In the genomic region with DNA sequence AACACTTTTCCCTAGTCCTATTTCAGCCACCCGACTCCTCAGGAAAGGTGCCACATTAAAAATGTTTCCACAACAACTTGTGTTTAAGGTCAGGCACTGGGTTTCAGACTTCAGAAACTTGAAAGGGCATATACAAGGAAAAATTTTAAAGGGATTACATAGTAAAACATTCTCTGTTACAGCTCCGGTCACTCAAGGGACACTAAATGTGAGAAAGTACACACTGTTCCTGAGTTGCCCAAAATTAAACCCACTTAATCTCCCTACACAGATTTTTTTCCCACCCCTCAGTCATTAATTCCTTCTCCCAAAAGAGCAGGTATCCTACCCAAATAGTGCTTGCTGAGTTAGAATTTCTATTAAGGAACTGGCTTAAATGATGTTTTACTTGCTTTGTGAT, we compare ENCODE assay signal across 18 cellular contexts. TPM values are rescaled to one million over a fixed set of nuclear protein-coding genes. Genes with fewer than 3 reads are reported as not detected.
DNase-seq lines count a peak whose midpoint lies in the region; ATAC-seq and TF ChIP-seq lines count a peak whose summit lies in the region.
"Had no signal": no experiment of that assay in that cellular context is flagged by ENCODE, and none has a peak within 500 bp of the region (broad histone marks: within the 10 kb centered on the region; RNA-seq: fewer than 3 reads in every experiment).

No MANE protein-coding gene starts in this region.

- H3K36me3 ChIP-seq in stomach smooth muscle (ENCODE audit: control insufficient read depth in 2 of 2, insufficient read depth in 2 of 2, low read length in 2 of 2), result peaks cover 0 to 5% of the 10 kb centered on the region in 2 donors

- peak overlapping the region; percentile 81 for H3K27ac Mint-ChIP-seq in activated T-cell treated with anti-CD3 and anti-CD28 coated beads, Interleukin-2, amount 50 U/mL, for 72 hours
- no peak overlapping the region for H3K27ac Mint-ChIP-seq in activated T-helper 17 cell treated with anti-CD3 and anti-CD28 coated beads, Interleukin-2, amount 50 U/mL, for 72 hours
- no peak overlapping the region for H3K27ac Mint-ChIP-seq in T-helper 17 cell
- H3K27ac Mint-ChIP-seq in CD4-positive, alpha-beta T cell, result no peak overlapping the region

- peaks cover 4% of the 10 kb centered on the region for H3K4me1 ChIP-seq in stomach smooth muscle (ENCODE audit: control insufficient read depth, insufficient read depth, low read length)

- no peaks in the 10 kb centered on the region for H3K27me3 Mint-ChIP-seq in activated T-cell treated with anti-CD3 and anti-CD28 coated beads, Interleukin-2, amount 50 U/mL, for 72 hours (ENCODE audit: low read depth)
- no peaks in the 10 kb centered on the region for H3K27me3 Mint-ChIP-seq in activated T-helper 17 cell treated with anti-CD3 and anti-CD28 coated beads, Interleukin-2, amount 50 U/mL, for 72 hours
- H3K27me3 Mint-ChIP-seq in T-helper 17 cell, result no peaks in the 10 kb centered on the region
- H3K27me3 Mint-ChIP-seq in CD4-positive, alpha-beta T cell, result no peaks in the 10 kb centered on the region

- H3K27me3 ChIP-seq in stomach smooth muscle (ENCODE audit: control insufficient read depth in 1 of 2, insufficient read depth in 2 of 2, low read length in 2 of 2), result no peaks in the 10 kb centered on the region
- no peaks in the 10 kb centered on the region for H3K27me3 ChIP-seq in CD4-positive, alpha-beta T cell (ENCODE audit: control insufficient read depth, insufficient read depth, low read length)

- H3K9me3 ChIP-seq in stomach smooth muscle (ENCODE audit: control insufficient read depth in 2 of 2, low read length in 2 of 2) (peaks cover 0 to 5% of the 10 kb centered on the region in 2 donors), T-helper 17 cell (ENCODE audit: control insufficient read depth, low read length, poor library complexity, severe bottlenecking) (no peaks in the 10 kb centered on the region)
- no peaks in the 10 kb centered on the region for H3K9me3 ChIP-seq in CD4-positive, alpha-beta T cell (ENCODE audit: control insufficient read depth, low read length)

- no peak for DNase-seq in activated T-cell treated with anti-CD3 and anti-CD28 coated beads, Interleukin-2, amount 50 U/mL, for 72 hours
- no peak for DNase-seq in activated T-cell treated with anti-CD3 and anti-CD28 coated beads, Interleukin-2, amount 50 U/mL, for 48 hours
- DNase-seq in iris pigment epithelial cell (ENCODE audit: low read depth), result peak; percentile 43
- DNase-seq in T-helper 17 cell, result no peak
- no peak for DNase-seq in CD4-positive, alpha-beta T cell
- DNase-seq: Calu3, H7, MM.1S, NCI-H1105, NCI-H187 treated with DMSO at 0.1 percent for 48 hours, NCI-H2171 treated with DMSO at 0.1 percent for 48 hours, NCI-H774 had no signal

- intact Hi-C loops in CD4-positive, alpha-beta T cell (cut with DNase I, micrococcal nuclease), result loop anchor here in 1 of 2 experiments (5.0 kb wide), 1 partner anchor 41 kb away; no protein-coding TSS in a partner anchor

- peak overlapping the region; percentile 20 for H3K27ac ChIP-seq in stomach smooth muscle (ENCODE audit: low read length)
- H3K27ac ChIP-seq in CD4-positive, alpha-beta T cell (ENCODE audit: low read depth, low read length), result no peak overlapping the region

- peaks cover 53% of the 10 kb centered on the region for H3K4me1 Mint-ChIP-seq in activated T-cell treated with anti-CD3 and anti-CD28 coated beads, Interleukin-2, amount 50 U/mL, for 72 hours (ENCODE audit: low read depth)
- H3K4me1 Mint-ChIP-seq in activated T-helper 17 cell treated with anti-CD3 and anti-CD28 coated beads, Interleukin-2, amount 50 U/mL, for 72 hours, result peaks cover 20% of the 10 kb centered on the region
- peaks cover 17% of the 10 kb centered on the region for H3K4me1 Mint-ChIP-seq in T-helper 17 cell
- H3K4me1 Mint-ChIP-seq in CD4-positive, alpha-beta T cell (ENCODE audit: low read depth), result peaks cover 36% of the 10 kb centered on the region

- no peak for ATAC-seq in activated T-cell treated with anti-CD3 and anti-CD28 coated beads, Interleukin-2, amount 50 U/mL, for 72 hours (replicated peaks in 1 of 2)
- ATAC-seq in activated T-helper 17 cell treated with anti-CD3 and anti-CD28 coated beads, Interleukin-2, amount 50 U/mL, for 72 hours (replicated peaks), result no peak
- ATAC-seq in HG02610 (IDR thresholded peaks at IDR 0.05; ENCODE audit: unreplicated experiment) (no peak), T-helper 17 cell (no peak)
- ATAC-seq in CD4-positive, alpha-beta T cell (ENCODE audit: poor library complexity), result no peak
- ATAC-seq: HepG2, Panc1 had no signal

- peak overlapping the region in 1 of 2 donors; percentile 74 for H3K4me3 Mint-ChIP-seq in activated T-cell treated with anti-CD3 and anti-CD28 coated beads, Interleukin-2, amount 50 U/mL, for 72 hours
- H3K4me3 Mint-ChIP-seq in activated T-helper 17 cell treated with anti-CD3 and anti-CD28 coated beads, Interleukin-2, amount 50 U/mL, for 72 hours, result peak overlapping the region; percentile 37
- no peak overlapping the region for H3K4me3 Mint-ChIP-seq in T-helper 17 cell
- H3K4me3 Mint-ChIP-seq in CD4-positive, alpha-beta T cell, result no peak overlapping the region
- H3K4me3 Mint-ChIP-seq: CD14-positive monocyte had no signal

- H3K36me3 Mint-ChIP-seq in activated T-cell treated with anti-CD3 and anti-CD28 coated beads, Interleukin-2, amount 50 U/mL, for 72 hours (ENCODE audit: insufficient read depth in 2 of 2), result peaks cover 7 to 20% of the 10 kb centered on the region in 2 donors
- H3K36me3 Mint-ChIP-seq in activated T-helper 17 cell treated with anti-CD3 and anti-CD28 coated beads, Interleukin-2, amount 50 U/mL, for 72 hours (ENCODE audit: low read depth), result peaks cover 32% of the 10 kb centered on the region
- peaks cover 2% of the 10 kb centered on the region for H3K36me3 Mint-ChIP-seq in T-helper 17 cell (ENCODE audit: low read depth)
- peaks cover 21% of the 10 kb centered on the region for H3K36me3 Mint-ChIP-seq in CD4-positive, alpha-beta T cell (ENCODE audit: low read depth)

- CTCF ChIA-PET in CD4-positive, alpha-beta T cell (lab: Charles Lee), result no interaction called here

- H3K9me3 Mint-ChIP-seq in activated T-cell treated with anti-CD3 and anti-CD28 coated beads, Interleukin-2, amount 50 U/mL, for 72 hours, result peaks cover 1 to 4% of the 10 kb centered on the region in 2 donors
- H3K9me3 Mint-ChIP-seq in activated T-helper 17 cell treated with anti-CD3 and anti-CD28 coated beads, Interleukin-2, amount 50 U/mL, for 72 hours, result no peaks in the 10 kb centered on the region
- no peaks in the 10 kb centered on the region for H3K9me3 Mint-ChIP-seq in CD4-positive, alpha-beta T cell

- TF ChIP-seq CTCF in CD4-positive, alpha-beta T cell (IDR thresholded peaks at IDR 0.05), result no peak

- H3K4me3 ChIP-seq in stomach smooth muscle (ENCODE audit: low read length in 2 of 2), result peak overlapping the region in 1 of 2 donors; percentile 16

- POLR2A ChIA-PET in CD4-positive, alpha-beta T cell (lab: Charles Lee), result no interaction called here

- peak overlapping the region in 1 of 2 donors; percentile 19 for H3K9ac ChIP-seq in stomach smooth muscle (ENCODE audit: low read length in 2 of 2)

RNA-seq across cellular contexts. Expression of a gene that starts 14.2 kb away (rescaled TPM):
- total RNA-seq in activated T-cell treated with anti-CD3 and anti-CD28 coated beads, Interleukin-2, amount 50 U/mL, for 72 hours, result 10 to 100 TPM; 37.1 to 41.0 TPM
- total RNA-seq in activated T-helper 17 cell treated with anti-CD3 and anti-CD28 coated beads, Interleukin-2, amount 50 U/mL, for 72 hours, result 10 to 100 TPM; 21.5 to 27.9 TPM
- total RNA-seq in T-helper 17 cell, result 10 to 100 TPM; 24.1 to 26.1 TPM
- total RNA-seq in CD4-positive, alpha-beta T cell, result 1 to 10 TPM; 7.9 to 9.5 TPM
